In genomic region chr1:185478878-185479277, GRCh38 we compare ENCODE assay signal across 19 cellular contexts.
DNase-seq lines count a peak whose midpoint lies in the region; ATAC-seq and TF ChIP-seq lines count a peak whose summit lies in the region.
"Had no signal": no experiment of that assay in that cellular context is flagged by ENCODE, and none has a peak within 500 bp of the region (broad histone marks: within the 10 kb centered on the region; RNA-seq: fewer than 3 reads in every experiment).

No MANE protein-coding gene starts in this region.

- H3K9me3 Mint-ChIP-seq in activated naive CD4-positive, alpha-beta T cell treated with anti-CD3 and anti-CD28 coated beads, Interleukin-2, amount 50 U/mL, for 72 hours = peaks cover 0 to 6% of the 10 kb centered on the region in 2 donors
- no peaks in the 10 kb centered on the region for H3K9me3 Mint-ChIP-seq in activated naive CD4-positive, alpha-beta T cell treated with anti-CD3 and anti-CD28 coated beads for 36 hours
- H3K9me3 Mint-ChIP-seq in neural crest cell = peaks cover 3% of the 10 kb centered on the region
- H3K9me3 Mint-ChIP-seq: CD8-positive, alpha-beta T cell had no signal

- no peaks in the 10 kb centered on the region for H3K27me3 Mint-ChIP-seq in activated naive CD4-positive, alpha-beta T cell treated with anti-CD3 and anti-CD28 coated beads for 36 hours (ENCODE audit: low read depth)
- H3K27me3 Mint-ChIP-seq in neural crest cell (ENCODE audit: low read depth) = peaks cover 14% of the 10 kb centered on the region

- H3K36me3 Mint-ChIP-seq in activated naive CD4-positive, alpha-beta T cell treated with anti-CD3 and anti-CD28 coated beads, Interleukin-2, amount 50 U/mL, for 72 hours = no peaks in the 10 kb centered on the region
- no peaks in the 10 kb centered on the region for H3K36me3 Mint-ChIP-seq in activated naive CD4-positive, alpha-beta T cell treated with anti-CD3 and anti-CD28 coated beads for 36 hours (ENCODE audit: low read depth)
- no peaks in the 10 kb centered on the region for H3K36me3 Mint-ChIP-seq in neural crest cell (ENCODE audit: low read depth)
- H3K36me3 Mint-ChIP-seq: CD8-positive, alpha-beta T cell; IgD-negative memory B cell had no signal

- no peaks in the 10 kb centered on the region for H3K27me3 ChIP-seq in colonic mucosa
- H3K27me3 ChIP-seq: BLaER1 had no signal

- CTCF ChIA-PET in activated naive CD4-positive, alpha-beta T cell treated with anti-CD3 and anti-CD28 coated beads for 36 hours (lab: Charles Lee) = interaction anchor here (1.0 kb wide), 1 partner anchor 8 kb away, joined by 3 read pairs; no protein-coding TSS in a partner anchor

- H3K4me3 Mint-ChIP-seq in activated naive CD4-positive, alpha-beta T cell treated with anti-CD3 and anti-CD28 coated beads for 36 hours = no peak overlapping the region
- no peak overlapping the region for H3K4me3 Mint-ChIP-seq in neural crest cell
- H3K4me3 Mint-ChIP-seq: CD8-positive, alpha-beta T cell; IgD-negative memory B cell had no signal

- ATAC-seq in activated naive CD4-positive, alpha-beta T cell treated with anti-CD3 and anti-CD28 coated beads, Interleukin-2, amount 50 U/mL, for 72 hours = peak; percentile 60 to 90
- ATAC-seq in stimulated activated naive CD8-positive, alpha-beta T cell treated with anti-CD3 and anti-CD28 coated beads, Interleukin-15, Interleukin-2, amounts not matched to agents 100 U/mL and 50 U/mL, for 24 hours = no peak
- no peak for ATAC-seq in GM19397 (IDR thresholded peaks at IDR 0.05; ENCODE audit: unreplicated experiment)
- ATAC-seq: CD8-positive, alpha-beta T cell; HCT116 had no signal

- intact Hi-C loops in activated naive CD4-positive, alpha-beta T cell treated with anti-CD3 and anti-CD28 coated beads for 36 hours (cut with micrococcal nuclease) = loop anchor here (2.0 kb wide), 1 partner anchor 14 kb away; no protein-coding TSS in a partner anchor
- intact Hi-C loops in colonic mucosa (cut with DNase I) = no loop called here

- H3K4me1 Mint-ChIP-seq in activated naive CD4-positive, alpha-beta T cell treated with anti-CD3 and anti-CD28 coated beads for 36 hours (ENCODE audit: low read depth) = peaks cover 5% of the 10 kb centered on the region
- H3K4me1 Mint-ChIP-seq in neural crest cell = peaks cover 48% of the 10 kb centered on the region

- no peaks in the 10 kb centered on the region for H3K36me3 ChIP-seq in colonic mucosa
- H3K36me3 ChIP-seq: BLaER1 had no signal

- no peaks in the 10 kb centered on the region for H3K9me3 ChIP-seq in colonic mucosa
- H3K9me3 ChIP-seq: BLaER1 had no signal

- peak overlapping the region; percentile 62 for H3K27ac ChIP-seq in colonic mucosa
- H3K27ac ChIP-seq: BLaER1 had no signal

- DNase-seq in activated naive CD4-positive, alpha-beta T cell treated with anti-CD3 and anti-CD28 coated beads, Interleukin-2, amount 50 U/mL, for 72 hours (ENCODE audit: low spot score in 2 of 2) = no peak
- no peak for DNase-seq in activated naive CD4-positive, alpha-beta T cell treated with anti-CD3 and anti-CD28 coated beads for 36 hours
- DNase-seq in colonic mucosa (peak; percentile 28), neural crest cell (ENCODE audit: low read depth, low spot score) (no peak), NCI-H446 (lab: John Stamatoyannopoulos, UW) (no peak), DMS 273 treated with DMSO at 0.1 percent for 48 hours (lab: John Stamatoyannopoulos, UW) (no peak)
- DNase-seq in stimulated activated naive CD8-positive, alpha-beta T cell treated with anti-CD3 and anti-CD28 coated beads, Interleukin-15, Interleukin-2, amounts not matched to agents 100 U/mL and 50 U/mL, for 24 hours = no peak
- DNase-seq: Calu3; CD8-positive, alpha-beta T cell; DMS79; Karpas-422; NCI-H1417 treated with DMSO at 0.1 percent for 48 hours; NCI-H345; NCI-H526; Right ventricle myocardium superior had no signal

- TF ChIP-seq CTCF in colonic mucosa (IDR thresholded peaks at IDR 0.05) = no peak
- no peak for TF ChIP-seq CTCF in neural crest cell (conservative IDR thresholded peaks at IDR 0.05)

- no peaks in the 10 kb centered on the region for H3K4me1 ChIP-seq in colonic mucosa
- H3K4me1 ChIP-seq: BLaER1 had no signal

- peak overlapping the region in 1 of 2 donors; percentile 26 for H3K9ac ChIP-seq in colonic mucosa (ENCODE audit: low read depth in 2 of 2, low read length in 2 of 2)
- H3K9ac ChIP-seq: BLaER1 had no signal

- no peak overlapping the region for H3K4me3 ChIP-seq in colonic mucosa
- H3K4me3 ChIP-seq: BLaER1 had no signal

- peak overlapping the region in 1 of 2 donors; percentile 22 for H3K27ac Mint-ChIP-seq in activated naive CD4-positive, alpha-beta T cell treated with anti-CD3 and anti-CD28 coated beads, Interleukin-2, amount 50 U/mL, for 72 hours
- H3K27ac Mint-ChIP-seq in activated naive CD4-positive, alpha-beta T cell treated with anti-CD3 and anti-CD28 coated beads for 36 hours = no peak overlapping the region
- H3K27ac Mint-ChIP-seq in neural crest cell (ENCODE audit: unreplicated experiment) = peak overlapping the region; percentile 12
- H3K27ac Mint-ChIP-seq: CD8-positive, alpha-beta T cell; IgD-negative memory B cell had no signal

Comparison
In these comparisons a context has a peak if more than half of its experiments do, and no peak if none do; other contexts are left out.
1. ATAC-seq: peak in activated naive CD4-positive, alpha-beta T cell treated with anti-CD3 and anti-CD28 coated beads, Interleukin-2, amount 50 U/mL, for 72 hours (2 of 2); none in stimulated activated naive CD8-positive, alpha-beta T cell treated with anti-CD3 and anti-CD28 coated beads, Interleukin-15, Interleukin-2, amounts not matched to agents 100 U/mL and 50 U/mL, for 24 hours (single experiment) and GM19397 (single experiment).